ENCODE assay signal across 9 cellular contexts in genomic region chr3:87228316-87228715, GRCh38.
DNase-seq lines count a peak whose midpoint lies in the region; ATAC-seq and TF ChIP-seq lines count a peak whose summit lies in the region.
"Had no signal": no experiment of that assay in that cellular context is flagged by ENCODE, and none has a peak within 500 bp of the region (broad histone marks: within the 10 kb centered on the region; RNA-seq: fewer than 3 reads in every experiment).

No MANE protein-coding gene starts in this region.

- ATAC-seq in RWPE2 (ENCODE audit: low read depth) (peak; percentile 63), GM18511 (IDR thresholded peaks at IDR 0.05; ENCODE audit: unreplicated experiment) (no peak)

- peak overlapping the region; percentile 84 for H3K27ac ChIP-seq in RWPE2 (ENCODE audit: poor library complexity, severe bottlenecking)

- peaks cover 22% of the 10 kb centered on the region for H3K36me3 ChIP-seq in RWPE2 (ENCODE audit: low read depth)

- H3K4me1 ChIP-seq in RWPE2 (ENCODE audit: insufficient read depth, poor library complexity, severe bottlenecking) = peaks cover 8% of the 10 kb centered on the region

- no peaks in the 10 kb centered on the region for H3K27me3 ChIP-seq in RWPE2 (ENCODE audit: insufficient read depth, poor library complexity, severe bottlenecking)

- TF ChIP-seq CTCF in GM12865 (IDR thresholded peaks at IDR 0.05; ENCODE audit: insufficient read depth, low read depth, low read length, missing control alignments) (no peak), RWPE2 (IDR thresholded peaks at IDR 0.05; ENCODE audit: poor library complexity, severe bottlenecking) (no peak), fibroblast of pulmonary artery (IDR thresholded peaks at IDR 0.05; ENCODE audit: low read length, missing control alignments) (no peak), retinal pigment epithelial cell (conservative IDR thresholded peaks at IDR 0.05; ENCODE audit: low read depth, low read length) (no peak)

- H3K9me3 ChIP-seq in RWPE2 (ENCODE audit: severe bottlenecking) = no peaks in the 10 kb centered on the region

- DNase-seq in GM12865 (ENCODE audit: low read depth) (no peak), RWPE2 (ENCODE audit: low spot score) (no peak), fibroblast of pulmonary artery (ENCODE audit: low read depth) (peak; percentile 44), retinal pigment epithelial cell (ENCODE audit: low read depth) (no peak), activated gamma-delta T cell (lab: John Stamatoyannopoulos, UW) (no peak), hippocampal formation (lab: John Stamatoyannopoulos, UW) (no peak), amniotic stem cell (lab: John Stamatoyannopoulos, UW) (no peak)
- DNase-seq: KBM-7 had no signal

- H3K4me3 ChIP-seq in GM12865 (ENCODE audit: low read depth, low read length) = peak overlapping the region; percentile 77
- peak overlapping the region; percentile 89 for H3K4me3 ChIP-seq in RWPE2 (ENCODE audit: severe bottlenecking)
- H3K4me3 ChIP-seq in fibroblast of pulmonary artery (replicated peaks; ENCODE audit: low read depth, low read length) = peak overlapping the region; percentile 95
- peak overlapping the region; percentile 97 for H3K4me3 ChIP-seq in retinal pigment epithelial cell (ENCODE audit: low read length)
